5 cellular contexts compared by ENCODE assay signal in the genomic region with DNA sequence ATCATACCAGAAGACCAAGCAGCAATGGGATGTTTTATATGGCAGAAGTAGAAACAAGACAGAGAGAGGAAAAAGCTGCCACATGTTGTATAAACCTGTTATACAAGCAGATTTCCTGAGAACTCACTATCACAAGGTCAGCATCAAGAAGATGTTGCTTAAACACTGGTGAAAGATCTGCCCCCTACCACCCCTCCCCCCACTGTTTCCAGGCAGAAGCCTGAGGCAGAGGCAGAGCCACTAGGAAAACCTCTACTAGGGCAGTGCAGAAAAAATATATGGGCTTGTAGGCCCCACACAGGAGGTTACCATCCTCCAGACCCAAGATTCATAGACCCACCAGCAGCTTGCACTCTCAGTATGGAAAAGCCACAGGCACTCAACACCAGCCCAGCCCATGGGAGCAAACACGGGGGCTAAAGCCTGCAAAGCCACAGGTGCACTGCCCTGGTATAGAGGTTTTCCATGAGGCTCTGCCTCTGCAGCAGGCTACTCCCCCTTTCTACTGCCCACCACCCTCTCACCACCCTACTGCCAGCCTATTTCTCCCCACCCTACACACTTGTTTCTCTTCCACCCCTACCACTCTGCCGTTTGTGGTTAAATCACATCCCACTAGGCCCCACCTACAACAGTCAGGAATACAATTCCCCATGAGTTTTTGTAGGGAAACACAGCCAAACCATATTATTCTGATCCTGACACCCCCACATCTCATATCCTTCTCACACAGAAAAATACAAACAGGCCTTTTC.
A peak's percentile ranks its signal among the peaks of the same experiment; 100 is the strongest.
DNase-seq lines count a peak whose midpoint lies in the region; ATAC-seq and TF ChIP-seq lines count a peak whose summit lies in the region.
"Not testable (repeated sequence)": the region's sequence is repeated elsewhere in the genome, so short reads cannot be mapped to it uniquely, and the experiment has no call there.

No MANE protein-coding gene starts in this region.

- POLR2A ChIA-PET in HEK293 (lab: Yijun Ruan, JAX): not testable (repeated sequence)

- H3K36me3 ChIP-seq in DND-41 (ENCODE audit: insufficient read depth, low read length); GM23338 (ENCODE audit: insufficient read depth); HEK293 (ENCODE audit: control insufficient read depth in 2 of 2, insufficient read depth in 1 of 2, low read length in 2 of 2): not testable (repeated sequence)

- H3K4me1 Mint-ChIP-seq in GM23338 (peaks cover 23% of the 10 kb centered on the region), natural killer cell (peaks cover 0 to 17% of the 10 kb centered on the region in 2 donors)

- not testable (repeated sequence) for H2AFZ ChIP-seq in DND-41 (ENCODE audit: low read depth, low read length); GM23338

- H3K9me3 ChIP-seq in DND-41 (ENCODE audit: insufficient read depth, low read length, severe bottlenecking); HEK293 (ENCODE audit: control insufficient read depth, insufficient read depth, low read depth, low read length): not testable (repeated sequence)

- not testable (repeated sequence) for H3K4me3 Mint-ChIP-seq in GM23338
- H3K4me3 Mint-ChIP-seq in natural killer cell: peak overlapping the region; percentile 7

- not testable (repeated sequence) for H3K9me2 ChIP-seq in GM23338 (ENCODE audit: insufficient read depth)

- not testable (repeated sequence) for H3K9me3 Mint-ChIP-seq in GM23338
- peaks cover 5 to 18% of the 10 kb centered on the region in 2 donors for H3K9me3 Mint-ChIP-seq in natural killer cell

- not testable (repeated sequence) for H3K4me1 ChIP-seq in DND-41 (ENCODE audit: insufficient read depth, low read length); GM23338 (ENCODE audit: insufficient read depth); HEK293 (ENCODE audit: control insufficient read depth, insufficient read depth, low read length)

- not testable (repeated sequence) for H3K4me2 ChIP-seq in DND-41 (ENCODE audit: insufficient read depth, low read length); GM23338

- CTCF ChIA-PET in HEK293 (lab: Yijun Ruan, JAX): not testable (repeated sequence)

- not testable (repeated sequence) for H3K36me3 Mint-ChIP-seq in GM23338 (ENCODE audit: low read depth); natural killer cell

- H3K4me3 ChIP-seq in DND-41 (ENCODE audit: low read depth in 1 of 2, low read length in 2 of 2); GM23338; HEK293 (ENCODE audit: low read depth, low read length): not testable (repeated sequence)

- H3K27me3 ChIP-seq in DND-41 (ENCODE audit: insufficient read depth, low read length, poor library complexity); GM23338 (ENCODE audit: insufficient read depth): not testable (repeated sequence)

- peak; percentile 28 for DNase-seq in DND-41
- DNase-seq in GM23338 (ENCODE audit: low spot score); caudate nucleus (lab: John Stamatoyannopoulos, UW); natural killer cell: not testable (repeated sequence)

- not testable (repeated sequence) for H3K27me3 Mint-ChIP-seq in GM23338 (ENCODE audit: insufficient read depth, low read depth, poor library complexity); natural killer cell (ENCODE audit: low read depth in 2 of 2)

- intact Hi-C loops in natural killer cell (cut with micrococcal nuclease): not testable (repeated sequence)

- H3K27ac Mint-ChIP-seq in GM23338 (peak overlapping the region; percentile 45; the same call in 1 of the 2 replicates), natural killer cell (peak overlapping the region; percentile 14 to 33)

- H3K27ac ChIP-seq in DND-41 (ENCODE audit: low read length); GM23338 (ENCODE audit: low read depth); HEK293 (ENCODE audit: extremely low read depth, low read depth, low read length): not testable (repeated sequence)
- H3K27ac ChIP-seq in caudate nucleus (ENCODE audit: low read depth, low read length): peak overlapping the region; percentile 68

- H3K79me2 ChIP-seq in DND-41 (ENCODE audit: insufficient read depth, low read length); GM23338 (replicated peaks; ENCODE audit: insufficient read depth): not testable (repeated sequence)

- not testable (repeated sequence) for H4K20me1 ChIP-seq in DND-41 (ENCODE audit: insufficient read depth, low read length); GM23338 (replicated peaks; ENCODE audit: insufficient read depth)

- not testable (repeated sequence) for H3F3A ChIP-seq in GM23338 (replicated peaks; ENCODE audit: low read depth)

- peak; percentile 50; the same call in 2 of the 3 replicates for ATAC-seq in DND-41 (ENCODE audit: insufficient read depth, low read depth)
- not testable (repeated sequence) for ATAC-seq in GM23338, natural killer cell

- not testable (repeated sequence) for H3K9ac ChIP-seq in DND-41 (ENCODE audit: low read depth, low read length)

- TF ChIP-seq CTCF in DND-41 (IDR thresholded peaks at IDR 0.05; ENCODE audit: borderline replicate concordance, extremely low read depth, low read length, poor library complexity, severe bottlenecking); GM23338 (conservative IDR thresholded peaks at IDR 0.05; ENCODE audit: low read depth in 2 of 2); HEK293 (tag by site-specific recombination; IDR thresholded peaks at IDR 0.05); natural killer cell (IDR thresholded peaks at IDR 0.05): not testable (repeated sequence)

TF ChIP-seq in HEK293, 187 proteins besides CTCF, POLR2A, EP300 and RAD21:
- TF ChIP-seq EGR2 (tag by site-specific recombination; IDR thresholded peaks at IDR 0.05; ENCODE audit: low read depth): peak; percentile 65
